Comparison of ENCODE assay signal across 9 cellular contexts in genomic region chr22:26672590-26673468, GRCh38. TPM values are rescaled to one million over a fixed set of nuclear protein-coding genes. Genes with fewer than 3 reads are reported as not detected.
DNase-seq lines count a peak whose midpoint lies in the region; ATAC-seq, FAIRE-seq and TF ChIP-seq lines count a peak whose summit lies in the region.
"Had no signal": no experiment of that assay in that cellular context is flagged by ENCODE, and none has a peak within 500 bp of the region (broad histone marks: within the 10 kb centered on the region; RNA-seq: fewer than 3 reads in every experiment).

No MANE protein-coding gene starts in this region.

- ATAC-seq in GM18868 (IDR thresholded peaks at IDR 0.05; ENCODE audit: unreplicated experiment) (peak; percentile 65), HG03103 (IDR thresholded peaks at IDR 0.05; ENCODE audit: low read depth, unreplicated experiment) (peak; percentile 54), activated B cell treated with CpG ODN at 0.5 μM for 24 hours (ENCODE audit: low read depth) (peak; percentile 67)

- peaks cover 24% of the 10 kb centered on the region for H3K36me3 Mint-ChIP-seq in activated B cell treated with CpG ODN at 0.5 μM for 24 hours (ENCODE audit: low read depth)

- no peaks in the 10 kb centered on the region for H3K27me3 Mint-ChIP-seq in activated B cell treated with CpG ODN at 0.5 μM for 24 hours

- peak overlapping the region; percentile 96 for H3K27ac ChIP-seq in caudate nucleus (ENCODE audit: low read depth, low read length)

- FAIRE-seq in islet of Langerhans (lab: Jason Lieb, UNC), result peak; percentile 87

- TF ChIP-seq CTCF in activated B cell treated with CpG ODN at 0.5 μM for 24 hours (IDR thresholded peaks at IDR 0.05), result no peak

- H3K4me3 Mint-ChIP-seq in activated B cell treated with CpG ODN at 0.5 μM for 24 hours, result peak overlapping the region; percentile 98

- DNase-seq in AG08395 (ENCODE audit: low spot score) (peak; percentile 90), NCI-H226 (peak; percentile 80), activated B cell treated with CpG ODN at 0.5 μM for 24 hours (peak; percentile 82), caudate nucleus (lab: John Stamatoyannopoulos, UW) (peak in 58 of 61 donors; percentile 38 to 96 (median 87))
- DNase-seq in stimulated activated CD4-positive, alpha-beta T cell treated with anti-CD3 and anti-CD28 coated beads, Interleukin-12 subunit alpha, Interleukin-12 subunit beta, amount 100 ng/mL, for 24 hours (ENCODE audit: low read depth in 2 of 2), result peak; percentile 84 to 92

- peaks cover 92% of the 10 kb centered on the region for H3K4me1 Mint-ChIP-seq in activated B cell treated with CpG ODN at 0.5 μM for 24 hours

- H3K27ac Mint-ChIP-seq in activated B cell treated with CpG ODN at 0.5 μM for 24 hours, result peak overlapping the region; percentile 99

- CTCF ChIA-PET in activated B cell treated with CpG ODN at 0.5 μM for 24 hours (lab: Charles Lee), result interaction anchor here (1.2 to 1.3 kb wide), 2 partner anchors 7 to 10 kb away, joined by 3 read pairs; no protein-coding TSS in a partner anchor

- POLR2A ChIA-PET in activated B cell treated with CpG ODN at 0.5 μM for 24 hours (lab: Charles Lee), result interaction anchor here (0.5 to 3.1 kb wide), 12 partner anchors 10 to 1247 kb away, joined by 3 to 32 read pairs (median 5); partner anchors contain the start of genes ASPHD2, HPS4, MIAT and PITPNB

- H3K9me3 Mint-ChIP-seq in activated B cell treated with CpG ODN at 0.5 μM for 24 hours, result no peaks in the 10 kb centered on the region

- intact Hi-C loops in activated B cell treated with CpG ODN at 0.5 μM for 24 hours (cut with micrococcal nuclease), result loop anchor here (1.0 to 5.0 kb wide), 7 partner anchors 14 to 1246 kb away; partner anchors contain the start of genes ASPHD2, GRK3, PITPNB and TFIP11

RNA-seq across cellular contexts. Expression of gene MIAT, which starts 15.4 kb away (rescaled TPM):
- 6.6 and 7.3 TPM in 2 replicates for total RNA-seq in activated B cell treated with CpG ODN at 0.5 μM for 24 hours

RNA-seq across cellular contexts. Expression of gene CRYBA4, which starts 51.1 kb away (rescaled TPM):
- not detected in 2 replicates for total RNA-seq in activated B cell treated with CpG ODN at 0.5 μM for 24 hours
- total RNA-seq: T-helper 2 cell treated with Interferon-gamma antibody and Interleukin-4, amounts not matched to agents 100 ng/mL and 5 ng/mL, for 36 hours had no signal

RNA-seq across cellular contexts. Expression of gene CRYBB1, which starts 55.0 kb away (rescaled TPM):
- not detected in 2 replicates for total RNA-seq in activated B cell treated with CpG ODN at 0.5 μM for 24 hours
- total RNA-seq: T-helper 2 cell treated with Interferon-gamma antibody and Interleukin-4, amounts not matched to agents 100 ng/mL and 5 ng/mL, for 36 hours had no signal

Comparison
In these comparisons a context has a peak if more than half of its experiments do, and no peak if none do; other contexts are left out.
1. Peak in every context shown above with its lines: DNase-seq, ATAC-seq and H3K27ac ChIP-seq.